ENCODE assay signal across 15 cellular contexts in genomic region chr2:101516349-101516748, GRCh38. TPM values are rescaled to one million over a fixed set of nuclear protein-coding genes. Genes with fewer than 3 reads are reported as not detected.
A peak's percentile ranks its signal among the peaks of the same experiment; 100 is the strongest.
DNase-seq lines count a peak whose midpoint lies in the region; ATAC-seq and TF ChIP-seq lines count a peak whose summit lies in the region.
"Had no signal": no experiment of that assay in that cellular context is flagged by ENCODE, and none has a peak within 500 bp of the region (broad histone marks: within the 10 kb centered on the region; RNA-seq: fewer than 3 reads in every experiment).

No MANE protein-coding gene starts in this region.

- CTCF ChIA-PET in IMR-90 (lab: Yijun Ruan, JAX) = no interaction called here

- H2BK15ac ChIP-seq in IMR-90 (ENCODE audit: low read depth, low read length) = peak overlapping the region; percentile 86; the same call in 1 of the 3 replicates

- TF ChIP-seq POLR2A in IMR-90 (IDR thresholded peaks at IDR 0.05; ENCODE audit: low read depth, low read length) = no peak

- H3K27ac Mint-ChIP-seq in dendritic cell treated with granulocyte-macrophage colony-stimulating factor and Interleukin-4, amounts not matched to agents 40 ng/mL and 50 ng/mL, for 4 days = peak overlapping the region; percentile 3
- peak overlapping the region in 2 of 3 experiments; percentile 4 to 96 for H3K27ac Mint-ChIP-seq in nephron

- peaks cover 35% of the 10 kb centered on the region for H3K27me3 Mint-ChIP-seq in dendritic cell treated with granulocyte-macrophage colony-stimulating factor and Interleukin-4, amounts not matched to agents 40 ng/mL and 50 ng/mL, for 4 days
- no peaks in the 10 kb centered on the region for H3K27me3 Mint-ChIP-seq in nephron (ENCODE audit: low read depth)

- H3K4me3 ChIP-seq in DND-41 (ENCODE audit: low read depth in 1 of 2, low read length in 2 of 2) (no peak overlapping the region), IMR-90 (ENCODE audit: insufficient read depth, low read depth, low read length) (no peak overlapping the region)
- H3K4me3 ChIP-seq: BLaER1, HAP-1 had no signal

- H2AK5ac ChIP-seq in IMR-90 (ENCODE audit: low read depth, low read length) = peak overlapping the region; percentile 94

- H3K9me3 ChIP-seq in DND-41 (ENCODE audit: insufficient read depth, low read length, severe bottlenecking) (peaks cover 14% of the 10 kb centered on the region), IMR-90 (ENCODE audit: control insufficient read depth, insufficient read depth, low read length) (no peaks in the 10 kb centered on the region; the same call in 1 of the 2 replicates)
- H3K9me3 ChIP-seq: HAP-1 had no signal

- H3K79me2 ChIP-seq in DND-41 (ENCODE audit: insufficient read depth, low read length) = no peaks in the 10 kb centered on the region

- no peak overlapping the region for H3K4me3 Mint-ChIP-seq in dendritic cell treated with granulocyte-macrophage colony-stimulating factor and Interleukin-4, amounts not matched to agents 40 ng/mL and 50 ng/mL, for 4 days
- no peak overlapping the region for H3K4me3 Mint-ChIP-seq in nephron

- ATAC-seq in DND-41 (ENCODE audit: insufficient read depth, low read depth) = no peak
- no peak for ATAC-seq in IMR-90 (ENCODE audit: low read depth)

- BruUV-seq in IMR-90 (replicated peaks; lab: Mats Ljungman, UMichigan) = no TSS peak

- DNase-seq in DND-41 = no peak
- no peak for DNase-seq in IMR-90
- no peak for DNase-seq in activated effector memory CD4-positive, alpha-beta T cell treated with Interleukin-2 at 50 U/mL for 16 hours
- DNase-seq in NCI-H748 treated with DMSO at 0.1 percent for 48 hours (lab: John Stamatoyannopoulos, UW) = no peak
- no peak for DNase-seq in substantia nigra (lab: John Stamatoyannopoulos, UW)
- DNase-seq: NCI-H1436 treated with DMSO at 0.1 percent for 48 hours; NCI-H2081 treated with DMSO at 0.1 percent for 48 hours; NCI-H2227 treated with DMSO at 0.1 percent for 48 hours; NCI-H526 treated with DMSO at 0.1 percent for 48 hours; NK-92 treated with Interleukin-12 subunit alpha and Interleukin-12 subunit beta, amount 100 ng/mL, for 24 hours had no signal

- H3K9ac ChIP-seq in DND-41 (ENCODE audit: low read depth, low read length) (no peak overlapping the region), IMR-90 (ENCODE audit: low read depth, low read length) (no peak overlapping the region)
- H3K9ac ChIP-seq: BLaER1 had no signal

- H2AK9ac ChIP-seq in IMR-90 (replicated peaks; ENCODE audit: low read depth, low read length, poor library complexity) = no peak overlapping the region

- H4K20me1 ChIP-seq in DND-41 (ENCODE audit: insufficient read depth, low read length) (no peaks in the 10 kb centered on the region), IMR-90 (ENCODE audit: insufficient read depth, low read length) (no peaks in the 10 kb centered on the region)
- H4K20me1 ChIP-seq: BLaER1 had no signal

- peak overlapping the region; percentile 53 to 90; a peak in 3 of 4 replicates for H4K8ac ChIP-seq in IMR-90 (ENCODE audit: low read depth in 2 of 2, low read length in 2 of 2)

- peaks cover 37% of the 10 kb centered on the region for H3K4me1 Mint-ChIP-seq in dendritic cell treated with granulocyte-macrophage colony-stimulating factor and Interleukin-4, amounts not matched to agents 40 ng/mL and 50 ng/mL, for 4 days (ENCODE audit: low read depth)
- peaks cover 57% of the 10 kb centered on the region for H3K4me1 Mint-ChIP-seq in nephron

- no peak overlapping the region for H2AFZ ChIP-seq in DND-41 (ENCODE audit: low read depth, low read length)
- H2AFZ ChIP-seq in IMR-90 (replicated peaks; ENCODE audit: low read length, poor library complexity) = no peak overlapping the region

- H3K9me1 ChIP-seq in IMR-90 (ENCODE audit: insufficient read depth, low read length) = peaks cover 24% of the 10 kb centered on the region

- H2BK5ac ChIP-seq in IMR-90 (ENCODE audit: low read depth, low read length, poor library complexity, severe bottlenecking) = peak overlapping the region; percentile 95

- H3K4me1 ChIP-seq in DND-41 (ENCODE audit: insufficient read depth, low read length) = peaks cover 58% of the 10 kb centered on the region
- H3K4me1 ChIP-seq in IMR-90 (ENCODE audit: control insufficient read depth, insufficient read depth, low read length) = peaks cover 24% of the 10 kb centered on the region
- H3K4me1 ChIP-seq: HAP-1 had no signal

- H3K4me2 ChIP-seq in DND-41 (ENCODE audit: insufficient read depth, low read length) = no peak overlapping the region
- H3K4me2 ChIP-seq in IMR-90 (ENCODE audit: low read depth, low read length) = no peak overlapping the region

- peak overlapping the region; percentile 99 for H2BK20ac ChIP-seq in IMR-90 (ENCODE audit: low read depth, low read length)

- no peak overlapping the region; the same call in 1 of the 2 replicates for H4K5ac ChIP-seq in IMR-90 (ENCODE audit: low read depth, low read length)

- H3K36me3 ChIP-seq in DND-41 (ENCODE audit: insufficient read depth, low read length) = no peaks in the 10 kb centered on the region
- H3K36me3 ChIP-seq in IMR-90 (ENCODE audit: control insufficient read depth, insufficient read depth, low read length) = no peaks in the 10 kb centered on the region
- H3K36me3 ChIP-seq: BLaER1, HAP-1 had no signal

- 100% methylated on average over 1 of the region's 5 CpGs; no CpG with 5 or more reads in 1 of the 2 experiments for WGBS in IMR-90 (ENCODE audit: extremely low coverage in 2 of 2, insufficient read length in 1 of 2), 2 experiments

- H3K56ac ChIP-seq in IMR-90 (ENCODE audit: extremely low read depth, insufficient read depth, low read length) = no peak overlapping the region

- in situ Hi-C loops in IMR-90 (cut with MboI; ENCODE audit: low sequenced_read_pairs) = loop anchor here (25.0 kb wide), 1 partner anchor 171 kb away; the partner anchor contains the start of gene MAP4K4

- TF ChIP-seq CTCF in DND-41 (IDR thresholded peaks at IDR 0.05; ENCODE audit: borderline replicate concordance, extremely low read depth, low read length, poor library complexity, severe bottlenecking) = no peak
- no peak for TF ChIP-seq CTCF in IMR-90 (conservative IDR thresholded peaks at IDR 0.05; ENCODE audit: low read depth, low read length)
- no peak for TF ChIP-seq CTCF in nephron (IDR thresholded peaks at IDR 0.05; ENCODE audit: unreplicated experiment in 3 of 3)

- H3K4ac ChIP-seq in IMR-90 (ENCODE audit: low read depth, low read length) = peak overlapping the region; percentile 97; the same call in 1 of the 2 replicates

- no peak overlapping the region; the same call in 1 of the 2 replicates for H3K23ac ChIP-seq in IMR-90 (ENCODE audit: low read depth, low read length)

- peak overlapping the region; percentile 98; the same call in 1 of the 2 replicates for H4K91ac ChIP-seq in IMR-90 (ENCODE audit: insufficient read depth, low read depth, low read length)

- intact Hi-C loops in IMR-90 (cut with micrococcal nuclease) = loop anchor here (2.0 kb wide), 1 partner anchor 180 kb away; the partner anchor contains the start of gene MAP4K4
- intact Hi-C loops in dendritic cell treated with granulocyte-macrophage colony-stimulating factor and Interleukin-4, amounts not matched to agents 40 ng/mL and 50 ng/mL, for 4 days (cut with micrococcal nuclease) = loop anchor here (10.0 kb wide), 1 partner anchor 52 kb away; no protein-coding TSS in a partner anchor

- H3K36me3 Mint-ChIP-seq in dendritic cell treated with granulocyte-macrophage colony-stimulating factor and Interleukin-4, amounts not matched to agents 40 ng/mL and 50 ng/mL, for 4 days (ENCODE audit: low read depth) = no peaks in the 10 kb centered on the region
- H3K36me3 Mint-ChIP-seq in nephron (ENCODE audit: low read depth) = no peaks in the 10 kb centered on the region

- POLR2A ChIA-PET in IMR-90 (lab: Charles Lee; ENCODE audit: unreplicated experiment) = no interaction called here

- peaks cover 19% of the 10 kb centered on the region for H3K9me3 Mint-ChIP-seq in dendritic cell treated with granulocyte-macrophage colony-stimulating factor and Interleukin-4, amounts not matched to agents 40 ng/mL and 50 ng/mL, for 4 days
- peaks cover 11% of the 10 kb centered on the region for H3K9me3 Mint-ChIP-seq in nephron

- peak overlapping the region; percentile 97 for H3K14ac ChIP-seq in IMR-90 (replicated peaks; ENCODE audit: low read depth, low read length)

- no peak for TF ChIP-seq RAD21 in IMR-90 (IDR thresholded peaks at IDR 0.05; ENCODE audit: low read length)

- peaks cover 0 to 42% of the 10 kb centered on the region in 2 experiments; a peak in 2 of 4 replicates for H3K79me1 ChIP-seq in IMR-90 (ENCODE audit: low read depth in 1 of 2, low read length in 2 of 2)

- peak overlapping the region; percentile 66 for H3K27ac ChIP-seq in DND-41 (ENCODE audit: low read length)
- no peak overlapping the region; the same call in 1 of the 2 replicates for H3K27ac ChIP-seq in IMR-90 (ENCODE audit: insufficient read depth, low read length)
- H3K27ac ChIP-seq in substantia nigra (ENCODE audit: low read depth, low read length, poor library complexity, severe bottlenecking) = no peak overlapping the region
- H3K27ac ChIP-seq: BLaER1 had no signal

- dilution Hi-C loops in IMR-90 (cut with HindIII; ENCODE audit: low sequenced_read_pairs, unreplicated experiment) = no loop called here

- H3K27me3 ChIP-seq in DND-41 (ENCODE audit: insufficient read depth, low read length, poor library complexity) (no peaks in the 10 kb centered on the region), IMR-90 (ENCODE audit: control insufficient read depth, insufficient read depth, low read length) (no peaks in the 10 kb centered on the region)
- H3K27me3 ChIP-seq: BLaER1 had no signal

- peak overlapping the region; percentile 99 for H2BK120ac ChIP-seq in IMR-90 (ENCODE audit: low read depth, low read length)

- peak overlapping the region; percentile 66; the same call in 1 of the 2 replicates for H3K18ac ChIP-seq in IMR-90 (ENCODE audit: low read depth, low read length)

TF ChIP-seq in IMR-90, 13 proteins besides CTCF, POLR2A, EP300 and RAD21 (continues in another document):
- no peak for TF ChIP-seq RFX5 (IDR thresholded peaks at IDR 0.05; ENCODE audit: low read depth, low read length)
- TF ChIP-seq ELK1 (IDR thresholded peaks at IDR 0.05; ENCODE audit: borderline replicate concordance, low read depth, low read length) = no peak
- no peak for TF ChIP-seq MAFK (IDR thresholded peaks at IDR 0.05; ENCODE audit: low read depth, low read length)
- TF ChIP-seq NFE2L2 (IDR thresholded peaks at IDR 0.05; ENCODE audit: low read depth, low read length) = no peak

RNA-seq across cellular contexts. Expression of gene RFX8, which starts 41.4 kb away (rescaled TPM):
- total RNA-seq in IMR-90 (2012; rRNA removed) = 1.9 and 2.9 TPM in 2 replicates
- polyA plus RNA-seq in IMR-90 (2012; rRNA removed) = 3.4 and 5.3 TPM in 2 replicates
- polyA plus RNA-seq in IMR-90 (2012; cell fraction: cytosol; rRNA removed) = 0.65 and 1.5 TPM in 2 replicates
- 15.7 and 27.7 TPM in 2 replicates for polyA plus RNA-seq in IMR-90 (2012; cell fraction: nucleus; rRNA removed; ENCODE audit: low replicate concordance)
- total RNA-seq: Right ventricle myocardium inferior had no signal
